Comparison of ENCODE assay signal across 12 cellular contexts in genomic region chr16:22684282-22685161, GRCh38.
DNase-seq lines count a peak whose midpoint lies in the region; ATAC-seq, FAIRE-seq and TF ChIP-seq lines count a peak whose summit lies in the region.
"Had no signal": no experiment of that assay in that cellular context is flagged by ENCODE, and none has a peak within 500 bp of the region (broad histone marks: within the 10 kb centered on the region; RNA-seq: fewer than 3 reads in every experiment).

No MANE protein-coding gene starts in this region.

- H4K20me1 ChIP-seq in GM23248 (ENCODE audit: insufficient read depth) (no peaks in the 10 kb centered on the region), PC-3 (ENCODE audit: low read length) (no peaks in the 10 kb centered on the region)

- BruUV-seq in PC-3 (replicated peaks; lab: Mats Ljungman, UMichigan): no TSS peak

- no peaks in the 10 kb centered on the region for H3F3A ChIP-seq in GM23248 (ENCODE audit: insufficient read depth)
- no peaks in the 10 kb centered on the region for H3F3A ChIP-seq in PC-3 (ENCODE audit: low read length, unreplicated experiment)

- in situ Hi-C loops in GM23248 (cut with MboI): no loop called here

- H3K4me3 ChIP-seq in GM23248 (no peak overlapping the region), PC-3 (ENCODE audit: low read length) (no peak overlapping the region), small intestine (ENCODE audit: low read depth in 1 of 2, low read length in 2 of 2) (no peak overlapping the region)

- H3K4me1 ChIP-seq in GM23248 (ENCODE audit: insufficient read depth): 0 out of 2 replicates have a peak, but pooled peaks cover 8% of the 10 kb centered on the region
- 0 out of 2 replicates have a peak, but pooled peaks cover 7% of the 10 kb centered on the region for H3K4me1 ChIP-seq in PC-3 (ENCODE audit: insufficient read depth, low read length)
- no peaks in the 10 kb centered on the region for H3K4me1 ChIP-seq in foreskin keratinocyte
- no peaks in the 10 kb centered on the region for H3K4me1 ChIP-seq in small intestine (ENCODE audit: control insufficient read depth in 2 of 2, insufficient read depth in 1 of 2, low read depth in 1 of 2, low read length in 1 of 2)

- CTCF ChIA-PET in PC-3 (lab: Charles Lee): no interaction called here

- POLR2A ChIA-PET in PC-3 (lab: Charles Lee; ENCODE audit: unreplicated experiment): no interaction called here

- intact Hi-C loops in PC-3 (cut with micrococcal nuclease): no loop called here

- no peaks in the 10 kb centered on the region for H3K36me3 ChIP-seq in GM23248 (ENCODE audit: low read depth)
- H3K36me3 ChIP-seq in PC-3 (ENCODE audit: low read depth, low read length): no peaks in the 10 kb centered on the region
- no peaks in the 10 kb centered on the region for H3K36me3 ChIP-seq in small intestine (ENCODE audit: control insufficient read depth in 2 of 2, insufficient read depth in 2 of 2, low read length in 2 of 2)

- H3K27ac ChIP-seq in GM23248: no peak overlapping the region
- H3K27ac ChIP-seq in PC-3 (ENCODE audit: low read length): no peak overlapping the region
- H3K27ac ChIP-seq in foreskin keratinocyte: no peak overlapping the region
- peak overlapping the region in 1 of 2 donors; percentile 14 for H3K27ac ChIP-seq in small intestine (ENCODE audit: low read depth in 1 of 2, low read length in 1 of 2)

- H3K9me3 ChIP-seq in GM23248 (ENCODE audit: low read depth) (no peaks in the 10 kb centered on the region), PC-3 (ENCODE audit: low read length) (no peaks in the 10 kb centered on the region), small intestine (ENCODE audit: control insufficient read depth, low read depth) (no peaks in the 10 kb centered on the region)

- no peak for TF ChIP-seq CTCF in PC-3 (conservative IDR thresholded peaks at IDR 0.05; ENCODE audit: low read depth, low read length)
- TF ChIP-seq CTCF in foreskin keratinocyte (conservative IDR thresholded peaks at IDR 0.05): no peak

- H2AFZ ChIP-seq in GM23248 (peak overlapping the region; percentile 35), PC-3 (ENCODE audit: low read length) (no peak overlapping the region)

- H3K27me3 ChIP-seq in GM23248 (replicated peaks; ENCODE audit: insufficient read depth) (peaks cover 6% of the 10 kb centered on the region; the same call in 1 of the 2 replicates), PC-3 (ENCODE audit: low read length) (no peaks in the 10 kb centered on the region), foreskin keratinocyte (peaks cover 17% of the 10 kb centered on the region), small intestine (ENCODE audit: control insufficient read depth in 2 of 2, insufficient read depth in 2 of 2, low read length in 2 of 2) (peaks cover 0 to 2% of the 10 kb centered on the region in 2 donors)

- no peak for FAIRE-seq in small intestine (lab: Jason Lieb, UNC)

- peak; percentile 72 for DNase-seq in GM23248
- DNase-seq in PC-3: peak; percentile 25
- peak; percentile 19 to 54 for DNase-seq in foreskin keratinocyte
- peak; percentile 71 for DNase-seq in small intestine
- DNase-seq in foreskin melanocyte: no peak
- DNase-seq in HPDE6-E6E7 (ENCODE audit: extremely low spot score): no peak
- no peak for DNase-seq in NCI-H1105 treated with DMSO at 0.1 percent for 48 hours (lab: John Stamatoyannopoulos, UW)
- DNase-seq: activated naive CD8-positive, alpha-beta T cell treated with anti-CD3 and anti-CD28 coated beads for 36 hours; effector CD4-positive, alpha-beta T cell; naive thymus-derived CD4-positive, alpha-beta T cell; NCI-H1436 treated with DMSO at 0.1 percent for 48 hours had no signal

- ATAC-seq in PC-3: 0 out of 2 replicates have a peak, but pooled peaks have one; percentile 28
- no peak for ATAC-seq in foreskin keratinocyte
- ATAC-seq in GM18502 (IDR thresholded peaks at IDR 0.05; ENCODE audit: poor library complexity, unreplicated experiment): no peak
- ATAC-seq: naive thymus-derived CD4-positive, alpha-beta T cell had no signal

- 51 to 53% methylated on average over 4 of the region's 4 CpGs for WGBS in GM23248 (ENCODE audit: low coverage in 1 of 2, low lambda C conversion rate in 2 of 2, missing lambda C conversion rate in 2 of 2), 2 experiments
- WGBS in small intestine, 3 donors: 45 to 62% (median 54%) methylated on average over 4 of the region's 4 CpGs

- no peaks in the 10 kb centered on the region for H3K9me2 ChIP-seq in GM23248 (ENCODE audit: insufficient read depth)
- H3K9me2 ChIP-seq in PC-3 (replicated peaks; ENCODE audit: low read length): no peaks in the 10 kb centered on the region

- H3K4me2 ChIP-seq in GM23248 (ENCODE audit: unreplicated experiment) (no peak overlapping the region), PC-3 (ENCODE audit: low read length) (no peak overlapping the region)

- H3K9ac ChIP-seq in GM23248 (no peak overlapping the region), PC-3 (ENCODE audit: low read length) (no peak overlapping the region)

- H3K79me2 ChIP-seq in GM23248 (ENCODE audit: insufficient read depth) (no peaks in the 10 kb centered on the region), PC-3 (ENCODE audit: low read length) (no peaks in the 10 kb centered on the region)

Comparison
In these comparisons a context has a peak if more than half of its experiments do, and no peak if none do; other contexts are left out.
1. DNase-seq: peak in GM23248 (single experiment), PC-3 (single experiment), foreskin keratinocyte (2 of 2) and small intestine (single experiment); none in foreskin melanocyte (single experiment), HPDE6-E6E7 (single experiment) and NCI-H1105 treated with DMSO at 0.1 percent for 48 hours (single experiment).